ENCODE assay signal across 20 cellular contexts in the genomic region with DNA sequence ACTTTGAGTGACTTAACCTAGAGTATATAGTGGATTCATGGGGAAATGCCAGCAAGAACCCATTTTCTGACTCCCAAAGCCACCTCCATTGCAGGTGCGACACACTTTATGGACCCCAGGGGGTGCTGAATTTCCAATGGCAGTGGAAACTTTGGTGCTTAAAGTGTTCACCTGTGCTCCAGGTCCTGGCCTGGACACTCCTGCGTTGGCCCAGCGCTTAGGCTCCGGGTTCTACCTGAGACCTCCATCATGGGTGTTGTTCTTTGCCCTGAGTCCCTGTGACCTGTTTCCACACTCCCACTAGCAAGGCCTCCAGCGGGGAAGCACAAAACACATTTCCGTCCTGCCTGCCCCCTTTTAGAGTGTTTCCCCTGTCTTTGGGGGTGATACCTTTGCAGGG. TPM values are rescaled to one million over a fixed set of nuclear protein-coding genes. Genes with fewer than 3 reads are reported as not detected.
DNase-seq lines count a peak whose midpoint lies in the region; ATAC-seq and TF ChIP-seq lines count a peak whose summit lies in the region.
"Had no signal": no experiment of that assay in that cellular context is flagged by ENCODE, and none has a peak within 500 bp of the region (broad histone marks: within the 10 kb centered on the region; RNA-seq: fewer than 3 reads in every experiment).

No MANE protein-coding gene starts in this region.

- H4K5ac ChIP-seq in IMR-90 (ENCODE audit: low read depth, low read length): no peak overlapping the region

- H3K9ac ChIP-seq in IMR-90 (ENCODE audit: low read depth, low read length) (no peak overlapping the region), endodermal cell (ENCODE audit: extremely low read depth, low read length, poor library complexity, severe bottlenecking) (no peak overlapping the region)

- peak overlapping the region; percentile 39 for H2AK9ac ChIP-seq in IMR-90 (replicated peaks; ENCODE audit: low read depth, low read length, poor library complexity)

- H3K9me3 ChIP-seq in IMR-90 (ENCODE audit: control insufficient read depth, insufficient read depth, low read length) (no peaks in the 10 kb centered on the region), endodermal cell (ENCODE audit: control insufficient read depth, low read length) (no peaks in the 10 kb centered on the region)
- H3K9me3 ChIP-seq: lower lobe of right lung, right lobe of liver, tibial artery had no signal

- H3K4ac ChIP-seq in IMR-90 (ENCODE audit: low read depth, low read length): no peak overlapping the region

- H3K23ac ChIP-seq in IMR-90 (ENCODE audit: low read depth, low read length): no peak overlapping the region

- no peaks in the 10 kb centered on the region for H3K9me3 Mint-ChIP-seq in endodermal cell
- H3K9me3 Mint-ChIP-seq: activated CD4-positive, alpha-beta T cell treated with anti-CD3 and anti-CD28 coated beads, Interleukin-2, amount 10 ng/mL, durations not matched to agents 24 days and 14 days had no signal

- H2BK120ac ChIP-seq in IMR-90 (ENCODE audit: low read depth, low read length): no peak overlapping the region

- H4K20me1 ChIP-seq in IMR-90 (ENCODE audit: insufficient read depth, low read length): 0 out of 2 replicates have a peak, but pooled peaks cover 3% of the 10 kb centered on the region

- H3K4me1 ChIP-seq in IMR-90 (ENCODE audit: control insufficient read depth, insufficient read depth, low read length) (peaks cover 4% of the 10 kb centered on the region), endodermal cell (ENCODE audit: control insufficient read depth, insufficient read depth, low read length) (peaks cover 9% of the 10 kb centered on the region)

- no peak for DNase-seq in IMR-90
- DNase-seq in endodermal cell: no peak
- no peak for DNase-seq in NCI-H1930 (lab: John Stamatoyannopoulos, UW)
- no peak for DNase-seq in HEK293T (ENCODE audit: extremely low spot score)
- DNase-seq in activated CD4-positive, CD25-positive, alpha-beta regulatory T cell treated with anti-CD3 and anti-CD28 coated beads, Interleukin-2, amount 50 U/mL, for 72 hours: no peak
- DNase-seq: activated CD4-positive, alpha-beta T cell treated with anti-CD3 and anti-CD28 coated beads, Interleukin-2, amount 10 ng/mL, durations not matched to agents 24 days and 14 days; foreskin fibroblast; hypothalamus; lower lobe of right lung; NCI-H1092 treated with DMSO at 0.1 percent for 48 hours; NCI-H2081; NCI-H524; SHP77 treated with DMSO at 0.1 percent for 48 hours; stimulated activated naive CD8-positive, alpha-beta T cell treated with anti-CD3 and anti-CD28 coated beads, Interleukin-15, Interleukin-2, amounts not matched to agents 100 U/mL and 50 U/mL, for 24 hours; T-helper 1 cell; tibial artery had no signal

- in situ Hi-C loops in IMR-90 (cut with MboI; ENCODE audit: low sequenced_read_pairs): no loop called here

- TF ChIP-seq CTCF in IMR-90 (conservative IDR thresholded peaks at IDR 0.05; ENCODE audit: low read depth, low read length) (no peak), endodermal cell (conservative IDR thresholded peaks at IDR 0.05) (peak; percentile 35)

- H3K27me3 ChIP-seq in IMR-90 (ENCODE audit: control insufficient read depth, insufficient read depth, low read length): no peaks in the 10 kb centered on the region
- no peaks in the 10 kb centered on the region for H3K27me3 ChIP-seq in endodermal cell (ENCODE audit: control insufficient read depth, insufficient read depth, low read length, poor library complexity, severe bottlenecking)
- H3K27me3 ChIP-seq: right lobe of liver, tibial artery had no signal

- CTCF ChIA-PET in IMR-90 (lab: Yijun Ruan, JAX): interaction anchor here (0.7 kb wide), 1 partner anchor 238 kb away, joined by 3 read pairs; no protein-coding TSS in a partner anchor
- CTCF ChIA-PET in HEK293T (lab: Yijun Ruan, JAX): no interaction called here

- no peak overlapping the region for H4K8ac ChIP-seq in IMR-90 (ENCODE audit: low read depth in 2 of 2, low read length in 2 of 2)

- TF ChIP-seq POLR2A in IMR-90 (IDR thresholded peaks at IDR 0.05; ENCODE audit: low read depth, low read length): no peak

- H2AFZ ChIP-seq in IMR-90 (replicated peaks; ENCODE audit: low read length, poor library complexity): no peak overlapping the region

- H3K56ac ChIP-seq in IMR-90 (ENCODE audit: extremely low read depth, insufficient read depth, low read length): no peak overlapping the region

- H3K4me2 ChIP-seq in IMR-90 (ENCODE audit: low read depth, low read length): no peak overlapping the region

- dilution Hi-C loops in IMR-90 (cut with HindIII; ENCODE audit: low sequenced_read_pairs, unreplicated experiment): no loop called here

- H2BK15ac ChIP-seq in IMR-90 (ENCODE audit: low read depth, low read length): no peak overlapping the region

- TF ChIP-seq RAD21 in IMR-90 (IDR thresholded peaks at IDR 0.05; ENCODE audit: low read length): no peak

- intact Hi-C loops in IMR-90 (cut with micrococcal nuclease): no loop called here

- H3K9me1 ChIP-seq in IMR-90 (ENCODE audit: insufficient read depth, low read length): peaks cover 9% of the 10 kb centered on the region; the same call in 1 of the 2 replicates

- H3K4me3 ChIP-seq in IMR-90 (ENCODE audit: insufficient read depth, low read depth, low read length) (no peak overlapping the region), endodermal cell (ENCODE audit: low read length) (no peak overlapping the region)
- H3K4me3 ChIP-seq: coronary artery, lower lobe of right lung, right lobe of liver, tibial artery had no signal

- H3K14ac ChIP-seq in IMR-90 (replicated peaks; ENCODE audit: low read depth, low read length): no peak overlapping the region

- no peak overlapping the region for H3K18ac ChIP-seq in IMR-90 (ENCODE audit: low read depth, low read length)

- H3K27me3 Mint-ChIP-seq in endodermal cell (ENCODE audit: insufficient read depth): peaks cover 4% of the 10 kb centered on the region
- H3K27me3 Mint-ChIP-seq: activated CD4-positive, alpha-beta T cell treated with anti-CD3 and anti-CD28 coated beads, Interleukin-2, amount 10 ng/mL, durations not matched to agents 24 days and 14 days had no signal

- H3K36me3 Mint-ChIP-seq in endodermal cell (ENCODE audit: low read depth): peaks cover 41% of the 10 kb centered on the region

- H3K27ac ChIP-seq in IMR-90 (ENCODE audit: insufficient read depth, low read length) (no peak overlapping the region), endodermal cell (ENCODE audit: low read depth, low read length) (no peak overlapping the region)
- H3K27ac ChIP-seq: coronary artery, lower lobe of right lung, right lobe of liver, tibial artery had no signal

- H3K27ac Mint-ChIP-seq in endodermal cell: no peak overlapping the region
- H3K27ac Mint-ChIP-seq: activated CD4-positive, alpha-beta T cell treated with anti-CD3 and anti-CD28 coated beads, Interleukin-2, amount 10 ng/mL, durations not matched to agents 24 days and 14 days; brain had no signal

- H3K79me1 ChIP-seq in IMR-90 (ENCODE audit: low read depth in 1 of 2, low read length in 2 of 2): peaks cover 57 to 66% of the 10 kb centered on the region in 2 experiments

- 100% methylated on average over 1 of the region's 6 CpGs; no CpG with 5 or more reads in 1 of the 2 experiments for WGBS in IMR-90 (ENCODE audit: extremely low coverage in 2 of 2, insufficient read length in 1 of 2), 2 experiments
- 98 to 100% methylated on average over 6 of the region's 6 CpGs for WGBS in endodermal cell (ENCODE audit: insufficient coverage in 1 of 2, insufficient read length in 1 of 2), 2 experiments

- H3K4me1 Mint-ChIP-seq in endodermal cell: peaks cover 18% of the 10 kb centered on the region

- no peak overlapping the region for H3K4me3 Mint-ChIP-seq in endodermal cell
- H3K4me3 Mint-ChIP-seq: activated CD4-positive, alpha-beta T cell treated with anti-CD3 and anti-CD28 coated beads, Interleukin-2, amount 10 ng/mL, durations not matched to agents 24 days and 14 days had no signal

- H2BK5ac ChIP-seq in IMR-90 (ENCODE audit: low read depth, low read length, poor library complexity, severe bottlenecking): no peak overlapping the region

- H2BK20ac ChIP-seq in IMR-90 (ENCODE audit: low read depth, low read length): no peak overlapping the region

- no peak overlapping the region for H4K91ac ChIP-seq in IMR-90 (ENCODE audit: insufficient read depth, low read depth, low read length)

- POLR2A ChIA-PET in IMR-90 (lab: Charles Lee; ENCODE audit: unreplicated experiment) (no interaction called here), HEK293T (lab: Yijun Ruan, JAX) (no interaction called here)

- H3K36me3 ChIP-seq in IMR-90 (ENCODE audit: control insufficient read depth, insufficient read depth, low read length) (peaks cover 24% of the 10 kb centered on the region), endodermal cell (ENCODE audit: control insufficient read depth, insufficient read depth, low read length) (peaks cover 59% of the 10 kb centered on the region)

- H2AK5ac ChIP-seq in IMR-90 (ENCODE audit: low read depth, low read length): no peak overlapping the region

- ATAC-seq in IMR-90 (ENCODE audit: low read depth): no peak
- ATAC-seq: lower lobe of right lung; right lobe of liver; stimulated activated naive CD8-positive, alpha-beta T cell treated with anti-CD3 and anti-CD28 coated beads, Interleukin-15, Interleukin-2, amounts not matched to agents 100 U/mL and 50 U/mL, for 24 hours had no signal

- no TSS peak for BruUV-seq in IMR-90 (replicated peaks; lab: Mats Ljungman, UMichigan)

RNA-seq across cellular contexts. Expression of gene CCNF, which starts 3.0 kb away (rescaled TPM):
- total RNA-seq in IMR-90 (2012; rRNA removed) (19.2 and 20.1 TPM in 2 replicates), endodermal cell (10 to 100 TPM; 50.8 to 58.9 TPM)
- polyA plus RNA-seq in IMR-90 (2012; rRNA removed): 7.8 and 8.2 TPM in 2 replicates
- polyA plus RNA-seq in IMR-90 (2012; cell fraction: cytosol; rRNA removed): 5.4 and 6.1 TPM in 2 replicates
- 7.7 and 18.3 TPM in 2 replicates for polyA plus RNA-seq in IMR-90 (2012; cell fraction: nucleus; rRNA removed; ENCODE audit: low replicate concordance)
- 35.3 TPM for polyA plus RNA-seq in endodermal cell (2013, experiment 1 of 2)
- 35.1 TPM for polyA plus RNA-seq in endodermal cell (2013, experiment 2 of 2)

RNA-seq across cellular contexts. Expression of gene TEDC2, which starts 27.6 kb away (rescaled TPM):
- 3.6 TPM in 2 replicates for total RNA-seq in IMR-90 (2012; rRNA removed)
- polyA plus RNA-seq in IMR-90 (2012; rRNA removed): 7.3 and 10.8 TPM in 2 replicates
- polyA plus RNA-seq in IMR-90 (2012; cell fraction: cytosol; rRNA removed): 5.2 and 6.1 TPM in 2 replicates
- polyA plus RNA-seq in IMR-90 (2012; cell fraction: nucleus; rRNA removed; ENCODE audit: low replicate concordance): 17.1 and 61.0 TPM in 2 replicates
- 10 to 100 TPM; 44.0 to 57.6 TPM for total RNA-seq in endodermal cell
- 32.9 TPM for polyA plus RNA-seq in endodermal cell (2013, experiment 1 of 2)
- 28.1 TPM for polyA plus RNA-seq in endodermal cell (2013, experiment 2 of 2)

RNA-seq across cellular contexts. Expression of gene NTN3, which starts 38.8 kb away (rescaled TPM):
- total RNA-seq in IMR-90 (2012; rRNA removed) (0.18 and 0.28 TPM in 2 replicates), endodermal cell (under 1 TPM; 0.48 to 0.62 TPM)
- 0.38 and 0.72 TPM in 2 replicates for polyA plus RNA-seq in IMR-90 (2012; rRNA removed)
- 0.44 and 0.96 TPM in 2 replicates for polyA plus RNA-seq in IMR-90 (2012; cell fraction: cytosol; rRNA removed)
- 0.72 and 2.1 TPM in 2 replicates for polyA plus RNA-seq in IMR-90 (2012; cell fraction: nucleus; rRNA removed; ENCODE audit: low replicate concordance)
- 1.0 TPM for polyA plus RNA-seq in endodermal cell (2013, experiment 1 of 2)
- 0.75 TPM for polyA plus RNA-seq in endodermal cell (2013, experiment 2 of 2)
- total RNA-seq: activated CD4-positive, alpha-beta T cell treated with anti-CD3 and anti-CD28 coated beads, Interleukin-2, amount 10 ng/mL, durations not matched to agents 24 days and 14 days had no signal
- polyA plus RNA-seq: keratinocyte had no signal

RNA-seq across cellular contexts. Expression of gene TBC1D24, which starts 42.6 kb away (rescaled TPM):
- total RNA-seq in IMR-90 (2012; rRNA removed) (7.5 and 8.6 TPM in 2 replicates), endodermal cell (10 to 100 TPM; 15.7 to 19.4 TPM)
- polyA plus RNA-seq in IMR-90 (2012; rRNA removed): 13.4 and 16.2 TPM in 2 replicates
- polyA plus RNA-seq in IMR-90 (2012; cell fraction: cytosol; rRNA removed): 6.5 and 11.7 TPM in 2 replicates
- 28.4 and 53.0 TPM in 2 replicates for polyA plus RNA-seq in IMR-90 (2012; cell fraction: nucleus; rRNA removed; ENCODE audit: low replicate concordance)
- 9.0 TPM for polyA plus RNA-seq in endodermal cell (2013, experiment 1 of 2)
- polyA plus RNA-seq in endodermal cell (2013, experiment 2 of 2): 9.4 TPM
